ENCODE assay signal across 1 cellular context in the genomic region with DNA sequence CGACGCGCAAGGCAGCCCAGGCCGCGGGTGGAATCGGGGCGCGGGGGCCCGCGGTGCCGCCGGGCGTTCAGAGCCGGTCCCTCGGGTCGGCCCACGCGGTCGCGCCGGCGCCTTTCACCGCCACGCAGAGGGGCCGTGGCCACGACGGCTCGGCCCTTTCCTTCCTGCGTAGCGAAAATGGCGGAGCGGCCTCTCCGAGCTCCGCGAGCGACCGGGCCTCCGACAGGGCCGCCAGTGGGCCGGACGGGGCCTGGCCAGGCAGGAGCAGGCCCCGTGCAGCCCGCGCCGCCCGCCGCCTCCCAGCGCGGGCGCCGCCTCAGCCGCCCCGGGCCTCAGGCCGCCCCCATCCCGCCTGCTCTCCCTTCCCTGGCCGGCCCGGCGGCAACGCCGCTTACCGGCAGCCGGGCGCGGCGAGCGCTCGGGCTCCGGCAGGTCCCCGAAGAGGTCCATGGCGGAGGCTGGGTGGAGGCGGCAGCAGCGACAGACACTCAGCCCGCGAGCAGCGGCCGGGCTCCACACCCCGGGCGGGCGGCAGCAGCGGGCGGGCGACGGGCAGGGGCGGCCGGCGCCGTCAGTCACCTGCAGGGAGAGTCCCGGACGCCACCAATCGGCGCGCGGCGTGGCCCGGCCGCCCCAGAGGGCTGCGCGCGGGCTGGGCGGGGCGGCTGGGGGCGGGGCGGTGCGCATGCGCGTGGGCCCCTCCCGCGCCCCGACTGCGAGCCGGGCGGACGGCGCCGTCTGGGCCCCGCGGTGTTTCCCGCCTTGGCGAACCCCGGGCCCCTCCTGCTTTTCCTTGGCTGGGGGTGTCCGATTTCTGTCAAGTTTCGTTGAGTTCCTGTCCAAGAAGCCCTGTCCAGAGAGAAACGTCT.
A peak's percentile ranks its signal among the peaks of the same experiment; 100 is the strongest.
TF ChIP-seq lines count a peak whose summit lies in the region.

A gene with protein sequence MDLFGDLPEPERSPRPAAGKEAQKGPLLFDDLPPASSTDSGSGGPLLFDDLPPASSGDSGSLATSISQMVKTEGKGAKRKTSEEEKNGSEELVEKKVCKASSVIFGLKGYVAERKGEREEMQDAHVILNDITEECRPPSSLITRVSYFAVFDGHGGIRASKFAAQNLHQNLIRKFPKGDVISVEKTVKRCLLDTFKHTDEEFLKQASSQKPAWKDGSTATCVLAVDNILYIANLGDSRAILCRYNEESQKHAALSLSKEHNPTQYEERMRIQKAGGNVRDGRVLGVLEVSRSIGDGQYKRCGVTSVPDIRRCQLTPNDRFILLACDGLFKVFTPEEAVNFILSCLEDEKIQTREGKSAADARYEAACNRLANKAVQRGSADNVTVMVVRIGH (minus strand): TSS at position 592 of the 869 bp plus-strand sequence. CDS start 142 bp downstream, at position 450.

TF ChIP-seq in HepG2, 621 proteins besides CTCF, POLR2A, EP300 and RAD21 (continued from another document and continues in another):
- peak; percentile 80 for TF ChIP-seq ZNF687 (CRISPR knock-in tag; IDR thresholded peaks at IDR 0.05)
- TF ChIP-seq DMAP1 (CRISPR knock-in tag; IDR thresholded peaks at IDR 0.05), result peak; percentile 52; the same call in 1 of the 2 replicates
- peak; percentile 5; the same call in 1 of the 2 replicates for TF ChIP-seq ZNF670 (CRISPR knock-in tag; IDR thresholded peaks at IDR 0.05; ENCODE audit: borderline replicate concordance)
- TF ChIP-seq ZNF547 (CRISPR knock-in tag; IDR thresholded peaks at IDR 0.05), result peak; percentile 42; the same call in 1 of the 2 replicates
- TF ChIP-seq HOMEZ (CRISPR knock-in tag; IDR thresholded peaks at IDR 0.05; ENCODE audit: low read depth), result 0 out of 2 replicates have a peak, but pooled peaks have one; percentile 11
- TF ChIP-seq, protein P1, sequence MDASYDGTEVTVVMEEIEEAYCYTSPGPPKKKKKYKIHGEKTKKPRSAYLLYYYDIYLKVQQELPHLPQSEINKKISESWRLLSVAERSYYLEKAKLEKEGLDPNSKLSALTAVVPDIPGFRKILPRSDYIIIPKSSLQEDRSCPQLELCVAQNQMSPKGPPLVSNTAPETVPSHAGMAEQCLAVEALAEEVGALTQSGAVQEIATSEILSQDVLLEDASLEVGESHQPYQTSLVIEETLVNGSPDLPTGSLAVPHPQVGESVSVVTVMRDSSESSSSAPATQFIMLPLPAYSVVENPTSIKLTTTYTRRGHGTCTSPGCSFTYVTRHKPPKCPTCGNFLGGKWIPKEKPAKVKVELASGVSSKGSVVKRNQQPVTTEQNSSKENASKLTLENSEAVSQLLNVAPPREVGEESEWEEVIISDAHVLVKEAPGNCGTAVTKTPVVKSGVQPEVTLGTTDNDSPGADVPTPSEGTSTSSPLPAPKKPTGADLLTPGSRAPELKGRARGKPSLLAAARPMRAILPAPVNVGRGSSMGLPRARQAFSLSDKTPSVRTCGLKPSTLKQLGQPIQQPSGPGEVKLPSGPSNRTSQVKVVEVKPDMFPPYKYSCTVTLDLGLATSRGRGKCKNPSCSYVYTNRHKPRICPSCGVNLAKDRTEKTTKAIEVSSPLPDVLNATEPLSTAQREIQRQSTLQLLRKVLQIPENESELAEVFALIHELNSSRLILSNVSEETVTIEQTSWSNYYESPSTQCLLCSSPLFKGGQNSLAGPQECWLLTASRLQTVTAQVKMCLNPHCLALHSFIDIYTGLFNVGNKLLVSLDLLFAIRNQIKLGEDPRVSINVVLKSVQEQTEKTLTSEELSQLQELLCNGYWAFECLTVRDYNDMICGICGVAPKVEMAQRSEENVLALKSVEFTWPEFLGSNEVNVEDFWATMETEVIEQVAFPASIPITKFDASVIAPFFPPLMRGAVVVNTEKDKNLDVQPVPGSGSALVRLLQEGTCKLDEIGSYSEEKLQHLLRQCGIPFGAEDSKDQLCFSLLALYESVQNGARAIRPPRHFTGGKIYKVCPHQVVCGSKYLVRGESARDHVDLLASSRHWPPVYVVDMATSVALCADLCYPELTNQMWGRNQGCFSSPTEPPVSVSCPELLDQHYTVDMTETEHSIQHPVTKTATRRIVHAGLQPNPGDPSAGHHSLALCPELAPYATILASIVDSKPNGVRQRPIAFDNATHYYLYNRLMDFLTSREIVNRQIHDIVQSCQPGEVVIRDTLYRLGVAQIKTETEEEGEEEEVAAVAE (CRISPR knock-in tag; IDR thresholded peaks at IDR 0.05; ENCODE audit: borderline replicate concordance), result no peak
- no peak for TF ChIP-seq GZF1 (CRISPR knock-in tag; IDR thresholded peaks at IDR 0.05)
- TF ChIP-seq ZNF619 (CRISPR knock-in tag; IDR thresholded peaks at IDR 0.05), result 0 out of 2 replicates have a peak, but pooled peaks have one; percentile 59
- TF ChIP-seq DR1 (CRISPR knock-in tag; IDR thresholded peaks at IDR 0.05), result no peak; the same call in 1 of the 2 replicates
- peak; percentile 47; the same call in 1 of the 2 replicates for TF ChIP-seq ZNF768 (CRISPR knock-in tag; IDR thresholded peaks at IDR 0.05)
- 0 out of 2 replicates have a peak, but pooled peaks have one; percentile 72 for TF ChIP-seq ZNF280B (CRISPR knock-in tag; IDR thresholded peaks at IDR 0.05; ENCODE audit: borderline replicate concordance)
- TF ChIP-seq HCFC1 (IDR thresholded peaks at IDR 0.05; ENCODE audit: low read depth, low read length), result 0 out of 2 replicates have a peak, but pooled peaks have one; percentile 9
- peak; percentile 65 for TF ChIP-seq KAT8 (CRISPR knock-in tag; IDR thresholded peaks at IDR 0.05)
- peak; percentile 70 for TF ChIP-seq PATZ1 (CRISPR knock-in tag; IDR thresholded peaks at IDR 0.05)
- no peak for TF ChIP-seq NCOA1 (CRISPR knock-in tag; IDR thresholded peaks at IDR 0.05)
- TF ChIP-seq ZNF138 (CRISPR knock-in tag; IDR thresholded peaks at IDR 0.05; ENCODE audit: low read depth), result no peak
- TF ChIP-seq ZNF83 (CRISPR knock-in tag; IDR thresholded peaks at IDR 0.05; ENCODE audit: borderline replicate concordance), result 0 out of 2 replicates have a peak, but pooled peaks have one; percentile 20
- no peak for TF ChIP-seq IRF1 (CRISPR knock-in tag; IDR thresholded peaks at IDR 0.05; ENCODE audit: low read depth)
- TF ChIP-seq POLR2AphosphoS5 (IDR thresholded peaks at IDR 0.05; ENCODE audit: low read depth, low read length), result peak; percentile 76
- TF ChIP-seq ZNF143 (CRISPR knock-in tag; IDR thresholded peaks at IDR 0.05), result peak; percentile 73; the same call in 1 of the 2 replicates
- TF ChIP-seq, protein P2, sequence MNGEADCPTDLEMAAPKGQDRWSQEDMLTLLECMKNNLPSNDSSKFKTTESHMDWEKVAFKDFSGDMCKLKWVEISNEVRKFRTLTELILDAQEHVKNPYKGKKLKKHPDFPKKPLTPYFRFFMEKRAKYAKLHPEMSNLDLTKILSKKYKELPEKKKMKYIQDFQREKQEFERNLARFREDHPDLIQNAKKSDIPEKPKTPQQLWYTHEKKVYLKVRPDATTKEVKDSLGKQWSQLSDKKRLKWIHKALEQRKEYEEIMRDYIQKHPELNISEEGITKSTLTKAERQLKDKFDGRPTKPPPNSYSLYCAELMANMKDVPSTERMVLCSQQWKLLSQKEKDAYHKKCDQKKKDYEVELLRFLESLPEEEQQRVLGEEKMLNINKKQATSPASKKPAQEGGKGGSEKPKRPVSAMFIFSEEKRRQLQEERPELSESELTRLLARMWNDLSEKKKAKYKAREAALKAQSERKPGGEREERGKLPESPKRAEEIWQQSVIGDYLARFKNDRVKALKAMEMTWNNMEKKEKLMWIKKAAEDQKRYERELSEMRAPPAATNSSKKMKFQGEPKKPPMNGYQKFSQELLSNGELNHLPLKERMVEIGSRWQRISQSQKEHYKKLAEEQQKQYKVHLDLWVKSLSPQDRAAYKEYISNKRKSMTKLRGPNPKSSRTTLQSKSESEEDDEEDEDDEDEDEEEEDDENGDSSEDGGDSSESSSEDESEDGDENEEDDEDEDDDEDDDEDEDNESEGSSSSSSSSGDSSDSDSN (CRISPR knock-in tag; IDR thresholded peaks at IDR 0.05), result peak; percentile 88
- TF ChIP-seq AGO2 (optimal IDR thresholded peaks at IDR 0.05; ENCODE audit: low read depth, low read length), result peak; percentile 35
- no peak for TF ChIP-seq ISL2 (CRISPR knock-in tag; IDR thresholded peaks at IDR 0.05)
- TF ChIP-seq ZSCAN21 (CRISPR knock-in tag; IDR thresholded peaks at IDR 0.05; ENCODE audit: borderline replicate concordance), result peak; percentile 55
- TF ChIP-seq ZNF891 (CRISPR knock-in tag; IDR thresholded peaks at IDR 0.05), result peak; percentile 92
- TF ChIP-seq ZNF781 (CRISPR knock-in tag; IDR thresholded peaks at IDR 0.05; ENCODE audit: borderline replicate concordance, not compliant biosample characterization), result peak; percentile 48
- no peak for TF ChIP-seq ATM (IDR thresholded peaks at IDR 0.05; ENCODE audit: borderline replicate concordance)
